In the genomic region with DNA sequence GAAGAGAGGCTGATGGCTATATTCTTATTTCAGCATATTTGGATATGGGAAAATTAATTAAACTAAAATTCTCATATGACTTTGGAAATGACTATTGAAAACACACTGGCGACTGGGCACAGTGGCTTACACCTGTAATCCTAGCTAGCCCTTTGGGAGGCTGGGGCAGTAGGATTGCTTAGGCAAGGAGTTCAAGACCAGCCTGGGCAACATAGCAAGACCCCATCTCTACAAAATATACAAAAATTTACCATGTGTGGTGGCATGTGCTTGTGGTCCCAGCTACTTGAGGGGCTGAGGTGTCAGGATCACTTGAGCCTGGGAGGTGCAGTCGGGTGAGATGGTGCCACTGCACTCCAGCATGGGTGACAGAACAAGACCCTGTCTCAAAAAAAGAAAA, we compare ENCODE assay signal across 9 cellular contexts.
"Had no signal": no experiment of that assay in that cellular context is flagged by ENCODE, and none has a peak within 500 bp of the region (broad histone marks: within the 10 kb centered on the region; RNA-seq: fewer than 3 reads in every experiment).

No MANE protein-coding gene starts in this region.

- DNase-seq: H9, HCEC 1CT, HFFc6, IMR-90, KBM-7 had no signal

- ATAC-seq: GM23338 had no signal

- H3K4me2 ChIP-seq: GM23338, KMS-11 had no signal

- H2AFZ ChIP-seq: GM23338 had no signal

- H3K27ac ChIP-seq: HL-60, KMS-11 had no signal

- FAIRE-seq: H1 had no signal

- H3K4me3 ChIP-seq: GM23338 had no signal

- H3K9ac ChIP-seq: KMS-11 had no signal
